Comparison of ENCODE assay signal across 37 cellular contexts in genomic region chrX:88655460-88655859, GRCh38.
"Had no signal": no experiment of that assay in that cellular context is flagged by ENCODE, and none has a peak within 500 bp of the region (broad histone marks: within the 10 kb centered on the region; RNA-seq: fewer than 3 reads in every experiment).

No MANE protein-coding gene starts in this region.

- H3K36me3 ChIP-seq: ascending aorta, breast epithelium, cardiac muscle cell, esophagus muscularis mucosa, gastroesophageal sphincter, heart right ventricle had no signal

- H3K9me3 Mint-ChIP-seq: activated naive CD4-positive, alpha-beta T cell treated with anti-CD3 and anti-CD28 coated beads for 36 hours; activated naive CD4-positive, alpha-beta T cell treated with anti-CD3 and anti-CD28 coated beads, Interleukin-2, amount 50 U/mL, for 24 hours; activated naive CD8-positive, alpha-beta T cell treated with anti-CD3 and anti-CD28 coated beads, Interleukin-2, amount 10 ng/mL, durations not matched to agents 7 days and 5 days; activated T-helper 1 cell treated with anti-CD3 and anti-CD28 coated beads, Interleukin-12 subunit alpha, Interleukin-12 subunit beta, Interleukin-2, Interleukin-4 antibody, amounts not matched to agents 30 ng/mL and 10 ng/mL and 1 ng/mL, durations not matched to agents 14 hours and 24 hours and 36 hours; brain; dendritic cell treated with granulocyte-macrophage colony-stimulating factor and Interleukin-4, amounts not matched to agents 40 ng/mL and 50 ng/mL, for 4 days; endodermal cell; T-helper 1 cell treated with Interleukin-12 subunit alpha and Interleukin-12 subunit beta and Interleukin-4 antibody, amounts not matched to agents 30 μg/mL and 1 μg/mL, for 36 hours had no signal

- H3K27ac Mint-ChIP-seq: activated B cell treated with CpG ODN at 0.5 μM for 24 hours; activated CD8-positive, alpha-beta T cell treated with anti-CD3 and anti-CD28 coated beads for 36 hours; activated naive CD4-positive, alpha-beta T cell treated with anti-CD3 and anti-CD28 coated beads for 36 hours; activated naive CD4-positive, alpha-beta T cell treated with anti-CD3 and anti-CD28 coated beads, Interleukin-2, amount 50 U/mL, for 24 hours; activated naive CD8-positive, alpha-beta T cell treated with anti-CD3 and anti-CD28 coated beads, Interleukin-2, amount 10 ng/mL, durations not matched to agents 7 days and 5 days; activated T-helper 1 cell treated with anti-CD3 and anti-CD28 coated beads, Interleukin-12 subunit alpha, Interleukin-12 subunit beta, Interleukin-2, Interleukin-4 antibody, amounts not matched to agents 30 ng/mL and 10 ng/mL and 1 ng/mL, durations not matched to agents 14 hours and 24 hours and 36 hours; activated T-helper 2 cell treated with anti-CD3 and anti-CD28 coated beads, Interferon-gamma antibody, Interleukin-2, Interleukin-4, amounts not matched to agents 10 μg/mL and 5 μg/mL and 100 μg/mL, durations not matched to agents 14 hours and 24 hours and 36 hours; brain; dendritic cell treated with granulocyte-macrophage colony-stimulating factor and Interleukin-4, amounts not matched to agents 40 ng/mL and 50 ng/mL, for 4 days; endodermal cell; T-cell; T-helper 1 cell treated with Interleukin-12 subunit alpha and Interleukin-12 subunit beta and Interleukin-4 antibody, amounts not matched to agents 30 μg/mL and 1 μg/mL, for 36 hours; T-helper 2 cell treated with Interferon-gamma antibody and Interleukin-4, amounts not matched to agents 5 μg/mL and 100 μg/mL, for 36 hours had no signal

- ATAC-seq: activated CD4-positive, CD25-positive, alpha-beta regulatory T cell treated with anti-CD3 and anti-CD28 coated beads, Interleukin-2, amount 50 U/mL, for 24 hours; activated CD8-positive, alpha-beta T cell treated with anti-CD3 and anti-CD28 coated beads for 36 hours; foreskin keratinocyte; gastroesophageal sphincter; heart right ventricle; T-cell had no signal

- H3K27me3 ChIP-seq: ascending aorta, cardiac muscle cell, esophagus muscularis mucosa, foreskin keratinocyte, gastroesophageal sphincter, heart right ventricle had no signal

- H3K4me3 ChIP-seq: ascending aorta, breast epithelium, cardiac muscle cell, coronary artery, dorsolateral prefrontal cortex, esophagus muscularis mucosa, gastroesophageal sphincter, heart right ventricle had no signal

- H3K27ac ChIP-seq: ascending aorta, breast epithelium, cardiac muscle cell, coronary artery, dorsolateral prefrontal cortex, esophagus muscularis mucosa, foreskin keratinocyte, gastroesophageal sphincter, heart right ventricle, VCaP had no signal

- DNase-seq: activated B cell treated with CpG ODN at 0.5 μM for 24 hours; activated CD4-positive, alpha-beta T cell treated with anti-CD3 and anti-CD28 coated beads for 48 hours; activated CD4-positive, alpha-beta T cell treated with anti-CD3 and anti-CD28 coated beads, Interleukin-2, amount 50 U/mL, for 1 hour; activated CD4-positive, alpha-beta T cell treated with anti-CD3 and anti-CD28 coated beads, Interleukin-2, amount 50 U/mL, for 48 hours; activated CD8-positive, alpha-beta memory T cell treated with anti-CD3 and anti-CD28 coated beads for 24 hours; activated CD8-positive, alpha-beta T cell treated with anti-CD3 and anti-CD28 coated beads for 36 hours; activated effector memory CD4-positive, alpha-beta T cell treated with anti-CD3 and anti-CD28 coated beads, Interleukin-2, amount 50 U/mL, for 16 hours; activated naive CD4-positive, alpha-beta T cell treated with anti-CD3 and anti-CD28 coated beads for 36 hours; activated naive CD8-positive, alpha-beta T cell treated with anti-CD3 and anti-CD28 coated beads, Interleukin-2, amount 10 ng/mL, durations not matched to agents 7 days and 5 days; activated T-cell treated with anti-CD3 and anti-CD28 coated beads, Interleukin-2, amount 50 U/mL, for 1 hour; activated T-cell treated with anti-CD3 and anti-CD28 coated beads, Interleukin-2, amount 50 U/mL, for 48 hours; central memory CD4-positive, alpha-beta T cell; cerebellar nuclear complex; dorsolateral prefrontal cortex; effector memory CD4-positive, alpha-beta T cell; endodermal cell; erythroblast; foreskin keratinocyte; heart right ventricle; SW 1271; T-cell; T1000 had no signal

- H3K36me3 Mint-ChIP-seq: activated naive CD4-positive, alpha-beta T cell treated with anti-CD3 and anti-CD28 coated beads, Interleukin-2, amount 50 U/mL, for 24 hours; activated naive CD8-positive, alpha-beta T cell treated with anti-CD3 and anti-CD28 coated beads, Interleukin-2, amount 10 ng/mL, durations not matched to agents 7 days and 5 days; brain; T-cell had no signal

- H3K4me1 ChIP-seq: ascending aorta, breast epithelium, esophagus muscularis mucosa, foreskin keratinocyte, gastroesophageal sphincter, heart right ventricle had no signal

- H3K9me3 ChIP-seq: ascending aorta, breast epithelium, esophagus muscularis mucosa, gastroesophageal sphincter had no signal
